24 cellular contexts compared by ENCODE assay signal in the genomic region with DNA sequence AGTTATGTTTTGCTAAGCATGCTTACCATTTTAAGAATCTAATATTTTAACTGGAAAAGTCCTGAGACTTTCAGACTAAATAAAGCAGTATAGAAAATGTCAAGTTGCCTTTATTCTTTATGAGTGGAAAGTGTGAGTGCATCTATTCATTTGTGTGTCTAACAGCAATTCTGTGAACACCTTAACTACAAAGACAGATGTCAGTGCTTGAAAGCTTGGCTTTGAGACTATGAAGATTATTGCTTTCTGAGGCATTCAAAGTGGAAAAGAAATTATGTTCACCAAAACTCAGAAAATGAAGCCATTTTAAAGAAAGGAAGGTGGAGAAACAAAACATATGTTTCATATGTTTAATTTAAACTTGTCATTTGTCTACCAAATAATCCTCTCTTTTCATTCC.
"Had no signal": no experiment of that assay in that cellular context is flagged by ENCODE, and none has a peak within 500 bp of the region (broad histone marks: within the 10 kb centered on the region; RNA-seq: fewer than 3 reads in every experiment).

No MANE protein-coding gene starts in this region.

- H3K27me3 ChIP-seq: esophagus squamous epithelium, gastrocnemius medialis, heart right ventricle, left lung had no signal

- H3K9me3 Mint-ChIP-seq: dendritic cell treated with granulocyte-macrophage colony-stimulating factor and Interleukin-4, amounts not matched to agents 40 ng/mL and 50 ng/mL, for 4 days; endodermal cell; mesothelial cell of epicardium had no signal

- H3K4me1 ChIP-seq: esophagus squamous epithelium, gastrocnemius medialis, left lung, lower lobe of right lung had no signal

- H3K27me3 Mint-ChIP-seq: dendritic cell treated with granulocyte-macrophage colony-stimulating factor and Interleukin-4, amounts not matched to agents 40 ng/mL and 50 ng/mL, for 4 days; effector memory CD8-positive, alpha-beta T cell; naive B cell had no signal

- DNase-seq: cortex of kidney; effector CD8-positive, alpha-beta T cell; effector memory CD8-positive, alpha-beta T cell; endodermal cell; erythroblast; esophagus squamous epithelium; foreskin fibroblast; foreskin melanocyte; gastrocnemius medialis; glutamatergic neuron; head of caudate nucleus; heart right ventricle; hippocampal formation; left cardiac atrium; left lung; left ventricle myocardium superior; lower lobe of right lung; mesenchymal stem cell; mucosa of descending colon; naive B cell had no signal

- H3K27ac ChIP-seq: epithelial cell of prostate, esophagus squamous epithelium, gastrocnemius medialis, heart right ventricle, left lung, lower lobe of right lung had no signal

- ATAC-seq: effector memory CD8-positive, alpha-beta T cell; esophagus mucosa; gastrocnemius medialis; heart right ventricle; left cardiac atrium; left lung; left ventricle myocardium superior; lower lobe of right lung; mucosa of descending colon had no signal

- H3K4me3 Mint-ChIP-seq: dendritic cell treated with granulocyte-macrophage colony-stimulating factor and Interleukin-4, amounts not matched to agents 40 ng/mL and 50 ng/mL, for 4 days; effector memory CD8-positive, alpha-beta T cell; endodermal cell; mesothelial cell of epicardium; naive B cell had no signal

- H3K4me1 Mint-ChIP-seq: naive B cell had no signal

- H3K4me3 ChIP-seq: esophagus squamous epithelium, gastrocnemius medialis, heart right ventricle, left lung, lower lobe of right lung, mucosa of descending colon had no signal

- H3K27ac Mint-ChIP-seq: dendritic cell treated with granulocyte-macrophage colony-stimulating factor and Interleukin-4, amounts not matched to agents 40 ng/mL and 50 ng/mL, for 4 days; effector memory CD8-positive, alpha-beta T cell; endodermal cell; mesothelial cell of epicardium; naive B cell had no signal

- H3K36me3 Mint-ChIP-seq: mesothelial cell of epicardium, naive B cell had no signal

- H3K36me3 ChIP-seq: esophagus squamous epithelium, gastrocnemius medialis, heart right ventricle, left lung, lower lobe of right lung had no signal

- H3K9me3 ChIP-seq: esophagus squamous epithelium, gastrocnemius medialis, heart right ventricle, left lung, lower lobe of right lung, mucosa of descending colon had no signal
